ENCODE assay signal across 13 cellular contexts in the genomic region with DNA sequence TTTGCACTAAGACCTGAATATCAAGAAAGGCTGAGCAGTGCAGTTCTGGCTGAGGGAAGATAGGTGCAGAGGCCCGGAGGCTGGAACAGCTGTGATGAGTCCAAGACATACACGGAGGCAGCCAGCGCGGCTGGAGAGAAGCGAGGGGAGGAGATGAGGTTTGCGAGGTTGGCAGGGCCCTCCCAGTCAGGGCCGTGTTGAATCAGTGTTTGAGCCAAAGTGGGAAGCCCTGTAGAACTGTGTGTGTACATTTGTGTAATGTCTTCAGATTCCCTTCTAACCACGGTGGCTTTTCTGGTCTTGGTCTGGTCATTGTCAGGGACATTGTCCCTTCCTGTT. TPM values are rescaled to one million over a fixed set of nuclear protein-coding genes. Genes with fewer than 3 reads are reported as not detected.
DNase-seq lines count a peak whose midpoint lies in the region; ATAC-seq, FAIRE-seq and TF ChIP-seq lines count a peak whose summit lies in the region.
"Had no signal": no experiment of that assay in that cellular context is flagged by ENCODE, and none has a peak within 500 bp of the region (broad histone marks: within the 10 kb centered on the region; RNA-seq: fewer than 3 reads in every experiment).

No MANE protein-coding gene starts in this region.

- intact Hi-C loops in esophagus muscularis mucosa (cut with DNase I): no loop called here

- TF ChIP-seq POLR2A in esophagus muscularis mucosa (IDR thresholded peaks at IDR 0.05; ENCODE audit: low read depth): no peak

- peaks cover 3% of the 10 kb centered on the region for H3K27me3 Mint-ChIP-seq in nephron progenitor cell (ENCODE audit: low read depth, poor library complexity)
- H3K27me3 Mint-ChIP-seq in activated T-cell treated with anti-CD3 and anti-CD28 coated beads, Interleukin-2, amount 50 U/mL, for 4 hours (ENCODE audit: low read depth): no peaks in the 10 kb centered on the region

- no peak for TF ChIP-seq EP300 in esophagus muscularis mucosa (IDR thresholded peaks at IDR 0.05)

- no peak overlapping the region for H3K4me3 ChIP-seq in esophagus muscularis mucosa

- H3K36me3 Mint-ChIP-seq in nephron progenitor cell (ENCODE audit: low read depth): no peaks in the 10 kb centered on the region
- no peaks in the 10 kb centered on the region for H3K36me3 Mint-ChIP-seq in activated T-cell treated with anti-CD3 and anti-CD28 coated beads, Interleukin-2, amount 50 U/mL, for 4 hours (ENCODE audit: insufficient read depth)

- H3K4me3 Mint-ChIP-seq in nephron progenitor cell: no peak overlapping the region
- no peak overlapping the region for H3K4me3 Mint-ChIP-seq in activated T-cell treated with anti-CD3 and anti-CD28 coated beads, Interleukin-2, amount 50 U/mL, for 4 hours

- no peaks in the 10 kb centered on the region for H3K36me3 ChIP-seq in esophagus muscularis mucosa

- FAIRE-seq in D721Med (lab: Jason Lieb, UNC): no peak
- FAIRE-seq: colon, urothelium cell line had no signal

- 13% methylated on average over 8 of the region's 8 CpGs for WGBS in esophagus muscularis mucosa

- H3K27ac Mint-ChIP-seq in nephron progenitor cell: peak overlapping the region; percentile 24

- no peak for ATAC-seq in activated T-cell treated with anti-CD3 and anti-CD28 coated beads, Interleukin-2, amount 50 U/mL, for 4 hours

- H3K27ac ChIP-seq in 22Rv1 (peak overlapping the region; percentile 97), esophagus muscularis mucosa (replicated peaks in 1 of 4) (peak overlapping the region; percentile 18 to 71 (median 67))

- H3K4me1 Mint-ChIP-seq in nephron progenitor cell: peaks cover 52% of the 10 kb centered on the region
- H3K4me1 Mint-ChIP-seq in activated T-cell treated with anti-CD3 and anti-CD28 coated beads, Interleukin-2, amount 50 U/mL, for 4 hours (ENCODE audit: low read depth): peaks cover 18% of the 10 kb centered on the region

- H3K27me3 ChIP-seq in esophagus muscularis mucosa: no peaks in the 10 kb centered on the region

- DNase-seq in NCI-H226 (peak; percentile 48), esophagus muscularis mucosa (ENCODE audit: extremely low spot score) (no peak), nephron progenitor cell (no peak), NCI-H187 (lab: John Stamatoyannopoulos, UW) (no peak), NCI-H446 treated with DMSO at 0.1 percent for 48 hours (lab: John Stamatoyannopoulos, UW) (no peak), D721Med (ENCODE audit: insufficient read length, low spot score) (no peak)
- DNase-seq in activated T-cell treated with anti-CD3 and anti-CD28 coated beads, Interleukin-2, amount 50 U/mL, for 4 hours: no peak
- DNase-seq: NCI-H1436 treated with DMSO at 0.1 percent for 48 hours, SHP77 treated with DMSO at 0.1 percent for 48 hours had no signal

- no peak for TF ChIP-seq CTCF in 22Rv1 (IDR thresholded peaks at IDR 0.05)
- TF ChIP-seq CTCF in esophagus muscularis mucosa (IDR thresholded peaks at IDR 0.05): no peak
- TF ChIP-seq CTCF in nephron progenitor cell (IDR thresholded peaks at IDR 0.05): no peak
- no peak for TF ChIP-seq CTCF in D721Med (IDR thresholded peaks at IDR 0.05; ENCODE audit: insufficient read depth, missing control alignments)

- H3K9me3 Mint-ChIP-seq in nephron progenitor cell: no peaks in the 10 kb centered on the region
- H3K9me3 Mint-ChIP-seq in activated T-cell treated with anti-CD3 and anti-CD28 coated beads, Interleukin-2, amount 50 U/mL, for 4 hours: no peaks in the 10 kb centered on the region

- H3K9me3 ChIP-seq in esophagus muscularis mucosa: no peaks in the 10 kb centered on the region

- H3K4me1 ChIP-seq in esophagus muscularis mucosa: peaks cover 34 to 79% (median 66%) of the 10 kb centered on the region in 4 donors

RNA-seq across cellular contexts. Expression of a gene that starts 34.9 kb away (rescaled TPM):
- total RNA-seq in esophagus muscularis mucosa: 10 to 100 TPM in 2 of 4 donors, 1 to 10 TPM in 2; 8.3 to 18.4 (median 11.0) TPM
- 10 to 100 TPM; 21.3 to 24.4 (median 23.5) TPM for total RNA-seq in activated T-cell treated with anti-CD3 and anti-CD28 coated beads, Interleukin-2, amount 50 U/mL, for 4 hours

RNA-seq across cellular contexts. Expression of a gene that starts 36.3 kb away (rescaled TPM):
- total RNA-seq in esophagus muscularis mucosa: under 1 TPM in 3 of 4 donors, not detected in 1; 0.17 to 0.42 (median 0.39) TPM
- not detected for total RNA-seq in activated T-cell treated with anti-CD3 and anti-CD28 coated beads, Interleukin-2, amount 50 U/mL, for 4 hours

RNA-seq across cellular contexts. Expression of a gene that starts 43.6 kb away (rescaled TPM):
- total RNA-seq in esophagus muscularis mucosa: not detected
- under 1 TPM in 2 of 3 donors, not detected in 1; 0.37 to 0.58 TPM for total RNA-seq in activated T-cell treated with anti-CD3 and anti-CD28 coated beads, Interleukin-2, amount 50 U/mL, for 4 hours
- total RNA-seq: kidney epithelial cell had no signal
